ENCODE assay signal across 8 cellular contexts in genomic region chr12:30286345-30286926, GRCh38.
A peak's percentile ranks its signal among the peaks of the same experiment; 100 is the strongest.
DNase-seq lines count a peak whose midpoint lies in the region; ATAC-seq and TF ChIP-seq lines count a peak whose summit lies in the region.

No MANE protein-coding gene starts in this region.

- no peaks in the 10 kb centered on the region for H4K20me1 ChIP-seq in hepatocyte (ENCODE audit: insufficient read depth, poor library complexity, severe bottlenecking)

- H3K36me3 ChIP-seq in SJCRH30 (no peaks in the 10 kb centered on the region), hepatocyte (replicated peaks; ENCODE audit: insufficient read depth, low read depth) (no peaks in the 10 kb centered on the region), mucosa of descending colon (ENCODE audit: low read depth) (no peaks in the 10 kb centered on the region), suprapubic skin (no peaks in the 10 kb centered on the region)

- TF ChIP-seq POLR2A in suprapubic skin (IDR thresholded peaks at IDR 0.05): no peak

- no peaks in the 10 kb centered on the region; the same call in 1 of the 2 replicates for H3K4me1 ChIP-seq in SJCRH30
- no peaks in the 10 kb centered on the region for H3K4me1 ChIP-seq in hepatocyte (ENCODE audit: insufficient read depth)
- no peaks in the 10 kb centered on the region for H3K4me1 ChIP-seq in mucosa of descending colon (ENCODE audit: low read depth)
- no peaks in the 10 kb centered on the region for H3K4me1 ChIP-seq in suprapubic skin

- H2AFZ ChIP-seq in hepatocyte: no peak overlapping the region

- H3K27me3 ChIP-seq in SJCRH30 (no peaks in the 10 kb centered on the region), hepatocyte (no peaks in the 10 kb centered on the region), suprapubic skin (no peaks in the 10 kb centered on the region)

- no peak for TF ChIP-seq EP300 in suprapubic skin (IDR thresholded peaks at IDR 0.05)

- ATAC-seq in HG02870 (IDR thresholded peaks at IDR 0.05; ENCODE audit: unreplicated experiment) (peak; percentile 45), HG02571 (IDR thresholded peaks at IDR 0.05; ENCODE audit: unreplicated experiment) (no peak), mucosa of descending colon (no peak)

- no peak overlapping the region for H3K4me2 ChIP-seq in hepatocyte

- peak; percentile 12 to 18 for DNase-seq in AML-193 (lab: John Stamatoyannopoulos, UW)
- peak; percentile 29 to 68 for DNase-seq in SJCRH30
- DNase-seq in hepatocyte (ENCODE audit: low spot score): peak; percentile 49
- DNase-seq in NCI-H526 treated with DMSO at 0.1 percent for 48 hours (lab: John Stamatoyannopoulos, UW): no peak
- no peak for DNase-seq in mucosa of descending colon
- no peak for DNase-seq in suprapubic skin (ENCODE audit: low spot score in 2 of 2)

- 55% methylated on average over 1 of the region's 1 CpG for WGBS in hepatocyte (ENCODE audit: low lambda C conversion rate, missing lambda C conversion rate)
- 29% methylated on average over 1 of the region's 1 CpG for WGBS in suprapubic skin

- no peaks in the 10 kb centered on the region for H3K9me3 ChIP-seq in SJCRH30 (replicated peaks)
- no peaks in the 10 kb centered on the region for H3K9me3 ChIP-seq in hepatocyte (ENCODE audit: low read depth)
- peaks cover 8% of the 10 kb centered on the region for H3K9me3 ChIP-seq in mucosa of descending colon
- H3K9me3 ChIP-seq in suprapubic skin: no peaks in the 10 kb centered on the region

- H3K9me2 ChIP-seq in hepatocyte (replicated peaks; ENCODE audit: insufficient read depth): no peaks in the 10 kb centered on the region

- H3K27ac ChIP-seq in SJCRH30 (no peak overlapping the region), hepatocyte (no peak overlapping the region), suprapubic skin (no peak overlapping the region)

- TF ChIP-seq CTCF in hepatocyte (IDR thresholded peaks at IDR 0.05; ENCODE audit: poor library complexity): peak; percentile 65
- TF ChIP-seq CTCF in mucosa of descending colon (IDR thresholded peaks at IDR 0.05): no peak
- peak in 1 of 2 donors; percentile 34 for TF ChIP-seq CTCF in suprapubic skin (IDR thresholded peaks at IDR 0.05)

- H3K79me2 ChIP-seq in hepatocyte: no peaks in the 10 kb centered on the region

- intact Hi-C loops in mucosa of descending colon (cut with DNase I, micrococcal nuclease): no loop called here

- H3K4me3 ChIP-seq in SJCRH30: no peak overlapping the region
- H3K4me3 ChIP-seq in hepatocyte: no peak overlapping the region
- H3K4me3 ChIP-seq in mucosa of descending colon: no peak overlapping the region
- H3K4me3 ChIP-seq in suprapubic skin: no peak overlapping the region

Comparison
In these comparisons a context has a peak if more than half of its experiments do, and no peak if none do; other contexts are left out.
1. DNase-seq: peak in AML-193 (2 of 2), SJCRH30 (2 of 2) and hepatocyte (single experiment); none in NCI-H526 treated with DMSO at 0.1 percent for 48 hours (single experiment), mucosa of descending colon (0 of 3) and suprapubic skin (0 of 2).